1 cellular context compared by ENCODE assay signal in the genomic region with DNA sequence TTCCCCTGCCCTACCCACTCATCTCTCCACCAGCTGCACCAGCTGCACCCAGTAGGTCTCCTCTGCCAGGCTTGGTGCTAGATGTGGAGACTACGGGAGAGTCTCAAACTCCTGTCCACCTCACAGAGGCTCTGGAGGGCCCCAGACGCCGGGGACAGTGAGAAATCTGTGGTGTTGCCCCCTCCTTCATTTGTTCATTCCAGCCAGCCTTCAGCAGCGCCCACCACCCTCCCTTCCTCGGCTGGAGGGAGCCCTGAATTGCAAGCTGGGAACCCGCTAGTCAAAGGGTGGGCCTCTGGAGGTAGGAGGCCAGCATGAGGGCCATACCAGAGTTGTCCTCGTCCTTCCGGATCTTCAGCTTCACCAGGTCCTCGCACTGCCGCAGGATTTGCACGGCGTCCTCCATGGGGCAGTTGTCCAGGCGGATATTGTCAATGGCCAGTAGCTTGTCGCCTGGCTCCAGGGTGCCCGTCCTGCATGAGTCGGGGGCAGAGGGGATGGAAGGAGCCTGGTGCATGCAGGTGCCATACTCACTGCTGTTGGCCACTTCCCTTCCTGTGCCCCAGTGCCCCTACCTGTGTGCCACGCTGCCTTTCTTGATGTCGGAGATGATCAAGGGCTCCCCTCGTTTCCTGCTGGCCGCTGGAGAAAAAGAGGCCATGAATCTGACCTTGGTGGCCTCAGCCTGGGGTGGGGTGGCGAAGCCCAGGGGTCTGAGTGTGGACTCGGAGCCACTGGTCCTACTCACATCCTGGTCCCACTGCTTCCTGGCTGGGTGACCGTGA.
TF ChIP-seq lines count a peak whose summit lies in the region.

No MANE protein-coding gene starts in this region.

TF ChIP-seq in H1, 55 proteins besides CTCF, POLR2A, EP300 and RAD21 (continued from another document):
- TF ChIP-seq, protein P1, sequence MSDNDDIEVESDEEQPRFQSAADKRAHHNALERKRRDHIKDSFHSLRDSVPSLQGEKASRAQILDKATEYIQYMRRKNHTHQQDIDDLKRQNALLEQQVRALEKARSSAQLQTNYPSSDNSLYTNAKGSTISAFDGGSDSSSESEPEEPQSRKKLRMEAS (IDR thresholded peaks at IDR 0.05) = no peak
- no peak for TF ChIP-seq TCF12 (IDR thresholded peaks at IDR 0.05; ENCODE audit: low read depth, low read length)
- no peak for TF ChIP-seq MAFK (IDR thresholded peaks at IDR 0.05; ENCODE audit: low read depth, low read length)
